25 cellular contexts compared by ENCODE assay signal in the genomic region with DNA sequence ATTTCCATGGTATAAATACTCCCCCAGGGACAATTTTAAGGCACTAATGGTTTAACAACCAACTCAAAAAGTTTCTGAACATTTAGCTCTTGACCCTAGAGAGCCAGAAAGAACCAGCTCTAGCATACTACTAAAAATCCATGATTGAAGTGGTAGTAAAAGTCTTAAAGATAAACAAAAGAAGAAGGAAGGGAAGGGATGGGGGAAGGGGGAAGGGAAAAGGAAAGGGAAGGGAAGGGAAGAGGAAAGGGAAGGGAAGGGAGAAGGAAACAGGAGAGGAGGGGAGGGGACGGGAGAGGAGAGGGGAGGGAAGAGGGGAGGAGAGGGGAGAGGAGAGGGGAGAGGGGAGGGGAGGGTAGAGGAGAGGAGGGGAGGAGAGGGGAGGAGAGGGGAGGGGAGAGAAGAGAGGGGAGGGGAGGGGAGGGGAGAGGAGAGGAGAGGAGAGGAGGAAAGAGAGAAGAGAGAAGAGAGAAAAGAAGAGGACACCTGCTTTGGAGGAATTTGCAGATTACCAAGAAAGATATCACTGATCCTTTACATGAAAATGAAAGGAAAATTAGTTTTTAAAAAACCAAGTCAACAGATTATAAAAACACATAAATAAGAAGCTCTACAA. TPM values are rescaled to one million over a fixed set of nuclear protein-coding genes. Genes with fewer than 3 reads are reported as not detected.
DNase-seq lines count a peak whose midpoint lies in the region; ATAC-seq and TF ChIP-seq lines count a peak whose summit lies in the region.
"Had no signal": no experiment of that assay in that cellular context is flagged by ENCODE, and none has a peak within 500 bp of the region (broad histone marks: within the 10 kb centered on the region; RNA-seq: fewer than 3 reads in every experiment).

No MANE protein-coding gene starts in this region.

- H3K4me1 Mint-ChIP-seq in activated naive CD4-positive, alpha-beta T cell treated with anti-CD3 and anti-CD28 coated beads for 36 hours (ENCODE audit: low read depth) = peaks cover 22% of the 10 kb centered on the region
- no peaks in the 10 kb centered on the region for H3K4me1 Mint-ChIP-seq in GM23338
- peaks cover 16% of the 10 kb centered on the region for H3K4me1 Mint-ChIP-seq in activated CD8-positive, alpha-beta T cell treated with anti-CD3 and anti-CD28 coated beads for 36 hours (ENCODE audit: low read depth)
- H3K4me1 Mint-ChIP-seq in central memory CD8-positive, alpha-beta T cell = peaks cover 5% of the 10 kb centered on the region

- H3F3A ChIP-seq in GM23338 (replicated peaks; ENCODE audit: low read depth) (no peaks in the 10 kb centered on the region), GM23248 (ENCODE audit: insufficient read depth) (no peaks in the 10 kb centered on the region)

- H3K27ac ChIP-seq in GM23338 (ENCODE audit: low read depth) (no peak overlapping the region), neuronal stem cell (replicated peaks; ENCODE audit: low read length) (no peak overlapping the region), GM23248 (no peak overlapping the region)
- H3K27ac ChIP-seq: BLaER1, neutrophil, prostate gland, sigmoid colon, WERI-Rb-1 had no signal

- H3K9me2 ChIP-seq in GM23338 (ENCODE audit: insufficient read depth) (peaks cover 9% of the 10 kb centered on the region; the same call in 1 of the 2 replicates), GM23248 (ENCODE audit: insufficient read depth) (no peaks in the 10 kb centered on the region)

- H3K4me1 ChIP-seq in GM23338 (ENCODE audit: insufficient read depth) = no peaks in the 10 kb centered on the region
- H3K4me1 ChIP-seq in neuronal stem cell (ENCODE audit: control insufficient read depth in 2 of 2, insufficient read depth in 1 of 2, low read depth in 1 of 2, low read length in 2 of 2) = no peaks in the 10 kb centered on the region
- H3K4me1 ChIP-seq in GM23248 (ENCODE audit: insufficient read depth) = no peaks in the 10 kb centered on the region
- H3K4me1 ChIP-seq: prostate gland, sigmoid colon had no signal

- in situ Hi-C loops in GM23248 (cut with MboI) = loop anchor here (25.0 kb wide), 1 partner anchor 493 kb away; no protein-coding TSS in a partner anchor

- H3K27ac Mint-ChIP-seq in activated naive CD4-positive, alpha-beta T cell treated with anti-CD3 and anti-CD28 coated beads for 36 hours = peak overlapping the region; percentile 37
- no peak overlapping the region for H3K27ac Mint-ChIP-seq in GM23338
- H3K27ac Mint-ChIP-seq in activated CD8-positive, alpha-beta T cell treated with anti-CD3 and anti-CD28 coated beads for 36 hours = peak overlapping the region; percentile 95
- H3K27ac Mint-ChIP-seq in central memory CD8-positive, alpha-beta T cell (ENCODE audit: low read depth) = peak overlapping the region; percentile 59
- H3K27ac Mint-ChIP-seq: stimulated activated memory B cell treated with anti-CD40 and anti-IgM and Interleukin-4, amounts not matched to agents 10 μg/mL and 1 μg/mL and 100 μg/mL, for 72 hours had no signal

- H3K4me3 ChIP-seq in GM23338 = no peak overlapping the region
- H3K4me3 ChIP-seq in neuronal stem cell (ENCODE audit: low read length in 2 of 2) = no peak overlapping the region
- H3K4me3 ChIP-seq in GM23248 = no peak overlapping the region
- H3K4me3 ChIP-seq: BLaER1, prostate gland, sigmoid colon had no signal

- no peak overlapping the region for H2BK5ac ChIP-seq in neuronal stem cell (ENCODE audit: low read length)

- no peak overlapping the region for H3K23ac ChIP-seq in neuronal stem cell (ENCODE audit: low read depth, low read length, poor library complexity)

- H3K9ac ChIP-seq in neuronal stem cell (ENCODE audit: low read depth, low read length, poor library complexity) (no peak overlapping the region), GM23248 (no peak overlapping the region)
- H3K9ac ChIP-seq: BLaER1 had no signal

- H2BK15ac ChIP-seq in neuronal stem cell (ENCODE audit: low read length) = no peak overlapping the region

- H4K20me1 ChIP-seq in GM23338 (replicated peaks; ENCODE audit: insufficient read depth) (no peaks in the 10 kb centered on the region), GM23248 (ENCODE audit: insufficient read depth) (no peaks in the 10 kb centered on the region)
- H4K20me1 ChIP-seq: BLaER1 had no signal

- H2BK120ac ChIP-seq in neuronal stem cell (ENCODE audit: low read depth, low read length) = no peak overlapping the region

- H4K8ac ChIP-seq in neuronal stem cell (ENCODE audit: low read depth, low read length) = no peak overlapping the region

- no peak overlapping the region for H2BK12ac ChIP-seq in neuronal stem cell (ENCODE audit: low read length)

- H3K9me3 ChIP-seq in neuronal stem cell (replicated peaks in 1 of 2; ENCODE audit: control insufficient read depth in 2 of 2, insufficient read depth in 1 of 2, low read depth in 1 of 2, low read length in 2 of 2) = no peaks in the 10 kb centered on the region
- H3K9me3 ChIP-seq in GM23248 (ENCODE audit: low read depth) = no peaks in the 10 kb centered on the region
- H3K9me3 ChIP-seq: Caco-2, neutrophil, prostate gland, sigmoid colon had no signal

- CTCF ChIA-PET in activated naive CD4-positive, alpha-beta T cell treated with anti-CD3 and anti-CD28 coated beads for 36 hours (lab: Charles Lee) = interaction anchor here (0.6 to 1.5 kb wide), 8 partner anchors 10 to 711 kb away, joined by 3 to 5 read pairs (median 4); no protein-coding TSS in a partner anchor
- CTCF ChIA-PET in activated CD8-positive, alpha-beta T cell treated with anti-CD3 and anti-CD28 coated beads for 36 hours (lab: Charles Lee) = interaction anchor here (0.8 to 3.3 kb wide), 6 partner anchors 8 to 94 kb away, joined by 3 to 12 read pairs (median 3); no protein-coding TSS in a partner anchor

- no peak overlapping the region for H4K91ac ChIP-seq in neuronal stem cell (ENCODE audit: low read depth, low read length, poor library complexity)

- H3K79me2 ChIP-seq in GM23338 (replicated peaks; ENCODE audit: insufficient read depth) (no peaks in the 10 kb centered on the region), GM23248 (ENCODE audit: insufficient read depth) (no peaks in the 10 kb centered on the region)

- POLR2A ChIA-PET in activated CD8-positive, alpha-beta T cell treated with anti-CD3 and anti-CD28 coated beads for 36 hours (lab: Charles Lee) = interaction anchor here (0.6 to 1.0 kb wide), 3 partner anchors 54 to 544 kb away, joined by 3 to 4 read pairs (median 3); no protein-coding TSS in a partner anchor

- no CpG with 5 or more reads among the region's 1 CpG for WGBS in neuronal stem cell (ENCODE audit: extremely low coverage in 2 of 2, insufficient read length in 2 of 2, insufficient replicate concordance in 1 of 2), 2 donors
- WGBS in GM23248 (ENCODE audit: low coverage in 1 of 2, low lambda C conversion rate in 2 of 2, missing lambda C conversion rate in 2 of 2), 2 experiments = 83% methylated on average over 1 of the region's 1 CpG; no CpG with 5 or more reads in 1 of the 2 experiments

- H3K4me3 Mint-ChIP-seq in activated naive CD4-positive, alpha-beta T cell treated with anti-CD3 and anti-CD28 coated beads for 36 hours = no peak overlapping the region
- H3K4me3 Mint-ChIP-seq in GM23338 = no peak overlapping the region
- peak overlapping the region; percentile 36 for H3K4me3 Mint-ChIP-seq in activated CD8-positive, alpha-beta T cell treated with anti-CD3 and anti-CD28 coated beads for 36 hours
- no peak overlapping the region for H3K4me3 Mint-ChIP-seq in central memory CD8-positive, alpha-beta T cell
- H3K4me3 Mint-ChIP-seq: stimulated activated memory B cell treated with anti-CD40 and anti-IgM and Interleukin-4, amounts not matched to agents 10 μg/mL and 1 μg/mL and 100 μg/mL, for 72 hours had no signal

- no peak for DNase-seq in activated naive CD4-positive, alpha-beta T cell treated with anti-CD3 and anti-CD28 coated beads for 36 hours
- no peak for DNase-seq in activated naive CD4-positive, alpha-beta T cell (lab: John Stamatoyannopoulos, UW)
- DNase-seq in GM23338 (ENCODE audit: low spot score) (no peak), NOMO-1 treated with DMSO at 0.1 percent for 48 hours (lab: John Stamatoyannopoulos, UW; ENCODE audit: unreplicated experiment) (no peak), neuronal stem cell (ENCODE audit: low spot score) (no peak), GM23248 (no peak)
- no peak for DNase-seq in activated CD8-positive, alpha-beta T cell treated with anti-CD3 and anti-CD28 coated beads for 36 hours
- DNase-seq in central memory CD8-positive, alpha-beta T cell (ENCODE audit: low spot score in 2 of 2) = no peak
- DNase-seq: Caco-2, cerebellar nuclear complex, GF-D8, mesendoderm, NCI-H1436, NCI-H2107, NCI-H446 treated with DMSO at 0.1 percent for 48 hours, PC-3, sigmoid colon, T1000, WERI-Rb-1 had no signal

- TF ChIP-seq CTCF in GM23338 (conservative IDR thresholded peaks at IDR 0.05; ENCODE audit: low read depth in 2 of 2) = no peak
- TF ChIP-seq CTCF in activated CD8-positive, alpha-beta T cell treated with anti-CD3 and anti-CD28 coated beads for 36 hours (IDR thresholded peaks at IDR 0.05) = no peak

- H2AK5ac ChIP-seq in neuronal stem cell (ENCODE audit: low read depth, low read length) = no peak overlapping the region

- no peak overlapping the region for H3K4ac ChIP-seq in neuronal stem cell (ENCODE audit: low read length)

- no peaks in the 10 kb centered on the region for H3K27me3 Mint-ChIP-seq in activated naive CD4-positive, alpha-beta T cell treated with anti-CD3 and anti-CD28 coated beads for 36 hours (ENCODE audit: low read depth)
- no peaks in the 10 kb centered on the region for H3K27me3 Mint-ChIP-seq in GM23338 (ENCODE audit: insufficient read depth, low read depth, poor library complexity)
- H3K27me3 Mint-ChIP-seq in activated CD8-positive, alpha-beta T cell treated with anti-CD3 and anti-CD28 coated beads for 36 hours = no peaks in the 10 kb centered on the region
- H3K27me3 Mint-ChIP-seq in central memory CD8-positive, alpha-beta T cell = peaks cover 7% of the 10 kb centered on the region
- H3K27me3 Mint-ChIP-seq: stimulated activated memory B cell treated with anti-CD40 and anti-IgM and Interleukin-4, amounts not matched to agents 10 μg/mL and 1 μg/mL and 100 μg/mL, for 72 hours had no signal

- H3K27me3 ChIP-seq in GM23338 (ENCODE audit: insufficient read depth) (no peaks in the 10 kb centered on the region), neuronal stem cell (ENCODE audit: control insufficient read depth in 3 of 3, insufficient read depth in 3 of 3, low read depth in 1 of 3, low read length in 3 of 3) (no peaks in the 10 kb centered on the region), GM23248 (replicated peaks; ENCODE audit: insufficient read depth) (no peaks in the 10 kb centered on the region)
- H3K27me3 ChIP-seq: BLaER1, neutrophil, sigmoid colon had no signal

- H3K79me1 ChIP-seq in neuronal stem cell (ENCODE audit: low read depth, low read length) = no peaks in the 10 kb centered on the region

- H3K36me3 ChIP-seq in GM23338 (ENCODE audit: insufficient read depth) (no peaks in the 10 kb centered on the region), neuronal stem cell (replicated peaks in 1 of 2; ENCODE audit: control insufficient read depth in 2 of 2, insufficient read depth in 2 of 2, low read length in 2 of 2) (no peaks in the 10 kb centered on the region), GM23248 (ENCODE audit: low read depth) (no peaks in the 10 kb centered on the region)
- H3K36me3 ChIP-seq: BLaER1, neutrophil, prostate gland, sigmoid colon, WERI-Rb-1 had no signal

- H3K18ac ChIP-seq in neuronal stem cell (ENCODE audit: low read length) = no peak overlapping the region

- H3K36me3 Mint-ChIP-seq in activated naive CD4-positive, alpha-beta T cell treated with anti-CD3 and anti-CD28 coated beads for 36 hours (ENCODE audit: low read depth) = peaks cover 4% of the 10 kb centered on the region
- peaks cover 2% of the 10 kb centered on the region; the same call in 1 of the 3 replicates for H3K36me3 Mint-ChIP-seq in GM23338 (ENCODE audit: low read depth)
- H3K36me3 Mint-ChIP-seq in activated CD8-positive, alpha-beta T cell treated with anti-CD3 and anti-CD28 coated beads for 36 hours (ENCODE audit: low read depth) = no peaks in the 10 kb centered on the region
- H3K36me3 Mint-ChIP-seq in central memory CD8-positive, alpha-beta T cell (ENCODE audit: insufficient read depth) = no peaks in the 10 kb centered on the region
- H3K36me3 Mint-ChIP-seq: stimulated activated memory B cell treated with anti-CD40 and anti-IgM and Interleukin-4, amounts not matched to agents 10 μg/mL and 1 μg/mL and 100 μg/mL, for 72 hours had no signal

- ATAC-seq in GM23338 = no peak
- ATAC-seq in activated CD8-positive, alpha-beta T cell treated with anti-CD3 and anti-CD28 coated beads for 36 hours = no peak
- no peak for ATAC-seq in central memory CD8-positive, alpha-beta T cell (replicated peaks; ENCODE audit: extremely low read depth, poor library complexity, severe bottlenecking)
- ATAC-seq: HCT116, left lobe of liver, PC-3 had no signal

- H2AFZ ChIP-seq in GM23338 (peak overlapping the region; percentile 59; the same call in 1 of the 2 replicates), neuronal stem cell (ENCODE audit: low read length) (no peak overlapping the region), GM23248 (no peak overlapping the region)

- no peak overlapping the region for H3K14ac ChIP-seq in neuronal stem cell (ENCODE audit: low read length)

- H3K9me3 Mint-ChIP-seq in activated naive CD4-positive, alpha-beta T cell treated with anti-CD3 and anti-CD28 coated beads for 36 hours = peaks cover 4% of the 10 kb centered on the region
- H3K9me3 Mint-ChIP-seq in GM23338 = no peaks in the 10 kb centered on the region; the same call in 1 of the 3 replicates
- peaks cover 5% of the 10 kb centered on the region for H3K9me3 Mint-ChIP-seq in activated CD8-positive, alpha-beta T cell treated with anti-CD3 and anti-CD28 coated beads for 36 hours
- no peaks in the 10 kb centered on the region for H3K9me3 Mint-ChIP-seq in central memory CD8-positive, alpha-beta T cell
- H3K9me3 Mint-ChIP-seq: stimulated activated memory B cell treated with anti-CD40 and anti-IgM and Interleukin-4, amounts not matched to agents 10 μg/mL and 1 μg/mL and 100 μg/mL, for 72 hours had no signal

- H3K4me2 ChIP-seq in GM23338 (no peak overlapping the region), neuronal stem cell (ENCODE audit: insufficient read depth, low read length, poor library complexity, severe bottlenecking) (no peak overlapping the region), GM23248 (ENCODE audit: unreplicated experiment) (no peak overlapping the region)

- intact Hi-C loops in activated naive CD4-positive, alpha-beta T cell treated with anti-CD3 and anti-CD28 coated beads for 36 hours (cut with micrococcal nuclease) = loop anchor here (1.0 kb wide), 7 partner anchors 8 to 616 kb away; a partner anchor contains a TSS
- intact Hi-C loops in activated CD8-positive, alpha-beta T cell treated with anti-CD3 and anti-CD28 coated beads for 36 hours (cut with micrococcal nuclease) = loop anchor here (10.0 kb wide), 1 partner anchor 56 kb away; no protein-coding TSS in a partner anchor

RNA-seq across cellular contexts. Expression of a gene that starts 26.4 kb away (rescaled TPM):
- total RNA-seq in activated naive CD4-positive, alpha-beta T cell treated with anti-CD3 and anti-CD28 coated beads for 36 hours = 1 to 10 TPM; 2.2 to 2.5 TPM
- total RNA-seq in GM23338 (2014; rRNA removed; shearing (Covaris generic)) = 0.43 and 0.63 TPM in 2 replicates
- polyA plus RNA-seq in GM23338 (2016; fragmentation: Nextera tagmentation; extraction: Ambion mirVana) (0.58 and 0.66 TPM in 2 replicates), GM23248 (2016; fragmentation: Nextera tagmentation; extraction: Ambion mirVana) (6.1 and 6.2 TPM in 2 replicates)
- total RNA-seq in activated CD8-positive, alpha-beta T cell treated with anti-CD3 and anti-CD28 coated beads for 36 hours = 1 to 10 TPM; 4.1 to 4.5 TPM
- polyA plus RNA-seq in neuronal stem cell (2013, experiment 1 of 2) = 0.07 TPM
- 0.04 TPM for polyA plus RNA-seq in neuronal stem cell (2013, experiment 2 of 2)
- total RNA-seq in GM23248 (2014; rRNA removed; shearing (Covaris generic)) = 4.2 and 5.2 TPM in 2 replicates
